In the genomic region with DNA sequence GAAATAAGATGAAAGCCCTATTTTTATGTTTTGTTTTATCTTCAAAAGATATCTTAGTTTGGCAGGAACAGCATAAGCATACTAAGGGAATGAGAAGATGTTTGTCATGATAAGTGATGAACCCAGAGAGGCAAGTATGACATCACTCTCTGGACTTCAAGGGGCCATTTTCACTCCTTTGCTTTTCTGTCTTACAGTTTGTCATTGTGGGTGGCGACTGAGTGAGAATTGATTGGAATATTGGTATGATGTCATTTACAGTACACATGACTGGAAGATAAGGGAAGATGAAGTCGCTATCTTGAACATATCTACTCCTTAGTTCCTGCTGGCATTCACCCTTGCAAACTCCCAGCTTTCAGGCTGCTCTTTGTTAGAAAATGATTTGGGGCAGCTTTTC, we compare ENCODE assay signal across 25 cellular contexts.
"Had no signal": no experiment of that assay in that cellular context is flagged by ENCODE, and none has a peak within 500 bp of the region (broad histone marks: within the 10 kb centered on the region; RNA-seq: fewer than 3 reads in every experiment).

No MANE protein-coding gene starts in this region.

- H3K4me1 Mint-ChIP-seq: activated CD4-positive, alpha-beta T cell treated with anti-CD3 and anti-CD28 coated beads, Interleukin-2, amount 10 ng/mL, durations not matched to agents 7 days and 5 days; activated naive CD8-positive, alpha-beta T cell treated with anti-CD3 and anti-CD28 coated beads, Interleukin-2, amount 50 U/mL, for 24 hours; T-cell had no signal

- H3K4me3 Mint-ChIP-seq: activated CD4-positive, alpha-beta memory T cell treated with anti-CD3 and anti-CD28 coated beads for 36 hours; activated CD4-positive, alpha-beta T cell treated with anti-CD3 and anti-CD28 coated beads, Interleukin-2, amount 10 ng/mL, durations not matched to agents 7 days and 5 days; activated naive CD8-positive, alpha-beta T cell treated with anti-CD3 and anti-CD28 coated beads, Interleukin-2, amount 50 U/mL, for 24 hours; activated T-cell treated with anti-CD3 and anti-CD28 coated beads, Interleukin-2, amount 50 U/mL, for 4 hours; T-cell had no signal

- H3K9me3 Mint-ChIP-seq: activated CD4-positive, alpha-beta memory T cell treated with anti-CD3 and anti-CD28 coated beads for 36 hours; activated CD4-positive, alpha-beta T cell treated with anti-CD3 and anti-CD28 coated beads, Interleukin-2, amount 10 ng/mL, durations not matched to agents 7 days and 5 days; activated naive CD4-positive, alpha-beta T cell treated with anti-CD3 and anti-CD28 coated beads, Interleukin-2, amount 50 U/mL, for 72 hours; activated naive CD8-positive, alpha-beta T cell treated with anti-CD3 and anti-CD28 coated beads, Interleukin-2, amount 50 U/mL, for 24 hours; activated T-cell treated with anti-CD3 and anti-CD28 coated beads, Interleukin-2, amount 50 U/mL, for 4 hours; T-cell had no signal

- H3K36me3 Mint-ChIP-seq: activated CD4-positive, alpha-beta memory T cell treated with anti-CD3 and anti-CD28 coated beads for 36 hours; activated naive CD4-positive, alpha-beta T cell treated with anti-CD3 and anti-CD28 coated beads, Interleukin-2, amount 50 U/mL, for 72 hours; T-cell had no signal

- DNase-seq: activated CD4-positive, alpha-beta memory T cell treated with anti-CD3 and anti-CD28 coated beads for 36 hours; activated CD4-positive, alpha-beta T cell treated with anti-CD3 and anti-CD28 coated beads, Interleukin-2, amount 10 ng/mL, durations not matched to agents 7 days and 5 days; activated CD4-positive, CD25-positive, alpha-beta regulatory T cell; activated CD8-positive, alpha-beta memory T cell treated with anti-CD3 and anti-CD28 coated beads for 24 hours; activated effector memory CD4-positive, alpha-beta T cell treated with anti-CD3 and anti-CD28 coated beads, Interleukin-2, amount 50 U/mL, for 16 hours; activated naive CD4-positive, alpha-beta T cell treated with Interleukin-2 at 50 U/mL for 16 hours; activated naive CD8-positive, alpha-beta T cell treated with anti-CD3 and anti-CD28 coated beads, Interleukin-2, amount 50 U/mL, for 24 hours; activated T-cell treated with anti-CD3 and anti-CD28 coated beads, Interleukin-2, amount 50 U/mL, for 4 hours; amygdala; caudate nucleus; Kasumi-1; KBM-7; NCI-H1048; NCI-H1417; NCI-H187; NCI-H2081; NCI-H510A treated with DMSO at 0.1 percent for 48 hours; NCI-H69; PC-3; SHP77 treated with DMSO at 0.1 percent for 48 hours; T-cell; T-helper 2 cell; T1000 had no signal

- H3K27ac ChIP-seq: VCaP had no signal

- H3K27me3 Mint-ChIP-seq: activated naive CD8-positive, alpha-beta T cell treated with anti-CD3 and anti-CD28 coated beads, Interleukin-2, amount 50 U/mL, for 24 hours had no signal

- H3K27ac Mint-ChIP-seq: activated CD4-positive, alpha-beta memory T cell treated with anti-CD3 and anti-CD28 coated beads for 36 hours; activated CD4-positive, alpha-beta T cell treated with anti-CD3 and anti-CD28 coated beads, Interleukin-2, amount 10 ng/mL, durations not matched to agents 7 days and 5 days; activated naive CD4-positive, alpha-beta T cell treated with anti-CD3 and anti-CD28 coated beads, Interleukin-2, amount 50 U/mL, for 72 hours; activated naive CD8-positive, alpha-beta T cell treated with anti-CD3 and anti-CD28 coated beads, Interleukin-2, amount 50 U/mL, for 24 hours; T-cell had no signal
